In the genomic region with DNA sequence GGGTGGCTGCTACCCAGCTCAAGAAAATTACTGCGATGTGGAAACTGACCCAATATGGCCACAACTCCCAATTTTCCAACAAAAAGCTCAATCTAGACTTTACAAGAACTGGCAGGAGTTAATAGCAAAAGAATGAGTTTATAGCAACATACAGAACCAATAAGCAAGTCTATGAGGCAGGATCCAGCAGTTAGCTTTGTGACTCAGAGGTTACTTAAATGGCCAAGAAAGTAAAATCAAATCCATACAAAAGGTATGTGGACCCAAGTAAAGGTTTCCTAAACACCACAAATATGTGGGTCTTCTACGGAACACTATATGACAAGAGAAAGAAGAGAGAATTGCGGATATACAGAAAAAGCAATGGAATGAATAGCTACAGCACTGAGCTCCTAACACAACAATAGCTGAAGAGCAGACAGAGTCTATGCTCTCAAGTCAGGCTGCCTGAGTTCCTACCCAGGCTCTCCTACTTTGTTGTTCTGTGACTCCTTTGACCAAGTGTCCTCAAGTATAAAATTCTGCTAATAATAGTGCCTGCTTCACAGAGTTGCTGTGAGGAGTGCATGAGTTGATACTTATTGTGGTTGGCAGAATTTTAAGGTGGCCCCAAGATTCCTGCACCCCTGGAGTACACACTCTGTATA, we compare ENCODE assay signal across 23 cellular contexts.
A peak's percentile ranks its signal among the peaks of the same experiment; 100 is the strongest.
DNase-seq lines count a peak whose midpoint lies in the region; ATAC-seq and TF ChIP-seq lines count a peak whose summit lies in the region.
"Had no signal": no experiment of that assay in that cellular context is flagged by ENCODE, and none has a peak within 500 bp of the region (broad histone marks: within the 10 kb centered on the region; RNA-seq: fewer than 3 reads in every experiment).

No MANE protein-coding gene starts in this region.

- no peaks in the 10 kb centered on the region for H3K27me3 Mint-ChIP-seq in WTC11 (ENCODE audit: low read depth)
- no peaks in the 10 kb centered on the region for H3K27me3 Mint-ChIP-seq in activated naive CD8-positive, alpha-beta T cell treated with anti-CD3 and anti-CD28 coated beads for 36 hours
- H3K27me3 Mint-ChIP-seq: activated CD4-positive, alpha-beta memory T cell treated with anti-CD3 and anti-CD28 coated beads, Interleukin-2, amount 10 ng/mL, durations not matched to agents 7 days and 5 days; activated naive CD8-positive, alpha-beta T cell; CD4-positive, alpha-beta memory T cell; stimulated activated naive B cell treated with anti-CD40 and anti-IgM and Interleukin-4, amounts not matched to agents 10 μg/mL and 1 μg/mL and 100 μg/mL, for 72 hours had no signal

- peak; percentile 2 for DNase-seq in AG08395 (ENCODE audit: low spot score)
- no peak for DNase-seq in WTC11 (ENCODE audit: low spot score)
- DNase-seq in epithelial cell of esophagus (ENCODE audit: low read depth): peak; percentile 19
- peak; percentile 11 for DNase-seq in myocyte (ENCODE audit: low read depth)
- no peak for DNase-seq in KBM-7
- no peak for DNase-seq in activated naive CD8-positive, alpha-beta T cell treated with anti-CD3 and anti-CD28 coated beads for 36 hours
- DNase-seq in hepatic stellate cell (ENCODE audit: low spot score): no peak
- no peak for DNase-seq in superior temporal gyrus (ENCODE audit: extremely low spot score)
- DNase-seq: activated CD4-positive, alpha-beta memory T cell treated with anti-CD3 and anti-CD28 coated beads, Interleukin-2, amount 10 ng/mL, durations not matched to agents 7 days and 5 days; activated CD4-positive, alpha-beta T cell treated with anti-CD3 and anti-CD28 coated beads for 1 hour; activated effector memory CD4-positive, alpha-beta T cell treated with Interleukin-2 at 50 U/mL for 16 hours; activated T-cell treated with anti-CD3 and anti-CD28 coated beads for 4 hours; CD4-positive, alpha-beta memory T cell; cerebellar nuclear complex; H7; head of caudate nucleus; Karpas-422; NCI-H1436 treated with DMSO at 0.1 percent for 48 hours; right lobe of liver; stimulated activated naive B cell treated with anti-CD40 and anti-IgM and Interleukin-4, amounts not matched to agents 10 μg/mL and 1 μg/mL and 100 μg/mL, for 72 hours had no signal

- ATAC-seq in WTC11: peak; percentile 52; the same call in 1 of the 2 replicates
- ATAC-seq: right lobe of liver; stimulated activated naive B cell treated with anti-CD40 and anti-IgM and Interleukin-4, amounts not matched to agents 10 μg/mL and 1 μg/mL and 100 μg/mL, for 72 hours had no signal

- H3K4me3 ChIP-seq in epithelial cell of esophagus (ENCODE audit: low read length): no peak overlapping the region
- H3K4me3 ChIP-seq: right lobe of liver, vagina had no signal

- CTCF ChIA-PET in WTC11 (lab: Charles Lee): interaction anchor here (1.2 kb wide), 1 partner anchor 41 kb away, joined by 3 read pairs; no protein-coding TSS in a partner anchor

- no peak overlapping the region for H3K27ac Mint-ChIP-seq in WTC11
- H3K27ac Mint-ChIP-seq in activated naive CD8-positive, alpha-beta T cell treated with anti-CD3 and anti-CD28 coated beads for 36 hours: no peak overlapping the region
- H3K27ac Mint-ChIP-seq: activated CD4-positive, alpha-beta memory T cell treated with anti-CD3 and anti-CD28 coated beads, Interleukin-2, amount 10 ng/mL, durations not matched to agents 7 days and 5 days; activated naive CD8-positive, alpha-beta T cell; CD4-positive, alpha-beta memory T cell; stimulated activated naive B cell treated with anti-CD40 and anti-IgM and Interleukin-4, amounts not matched to agents 10 μg/mL and 1 μg/mL and 100 μg/mL, for 72 hours had no signal

- H3K4me1 Mint-ChIP-seq in WTC11: peaks cover 6% of the 10 kb centered on the region
- H3K4me1 Mint-ChIP-seq in activated naive CD8-positive, alpha-beta T cell treated with anti-CD3 and anti-CD28 coated beads for 36 hours: peaks cover 2% of the 10 kb centered on the region
- H3K4me1 Mint-ChIP-seq: activated CD4-positive, alpha-beta memory T cell treated with anti-CD3 and anti-CD28 coated beads, Interleukin-2, amount 10 ng/mL, durations not matched to agents 7 days and 5 days; CD4-positive, alpha-beta memory T cell; stimulated activated naive B cell treated with anti-CD40 and anti-IgM and Interleukin-4, amounts not matched to agents 10 μg/mL and 1 μg/mL and 100 μg/mL, for 72 hours had no signal

- no peaks in the 10 kb centered on the region for H3K36me3 Mint-ChIP-seq in WTC11
- peaks cover 17% of the 10 kb centered on the region for H3K36me3 Mint-ChIP-seq in activated naive CD8-positive, alpha-beta T cell treated with anti-CD3 and anti-CD28 coated beads for 36 hours

- in situ Hi-C loops in KBM-7 (cut with MboI; ENCODE audit: low pct_unique_long_range_greater_than_20kb, low sequenced_read_pairs): no loop called here

- H3K9me3 Mint-ChIP-seq in WTC11: no peaks in the 10 kb centered on the region
- peaks cover 3% of the 10 kb centered on the region for H3K9me3 Mint-ChIP-seq in activated naive CD8-positive, alpha-beta T cell treated with anti-CD3 and anti-CD28 coated beads for 36 hours
- H3K9me3 Mint-ChIP-seq: activated CD4-positive, alpha-beta memory T cell treated with anti-CD3 and anti-CD28 coated beads, Interleukin-2, amount 10 ng/mL, durations not matched to agents 7 days and 5 days; CD4-positive, alpha-beta memory T cell; stimulated activated naive B cell treated with anti-CD40 and anti-IgM and Interleukin-4, amounts not matched to agents 10 μg/mL and 1 μg/mL and 100 μg/mL, for 72 hours had no signal

- POLR2A ChIA-PET in WTC11 (lab: Charles Lee): no interaction called here

- TF ChIP-seq CTCF in WTC11 (IDR thresholded peaks at IDR 0.05) (no peak), epithelial cell of esophagus (IDR thresholded peaks at IDR 0.05; ENCODE audit: insufficient read depth, low read depth, low read length, missing control alignments) (no peak)

- H3K4me3 Mint-ChIP-seq in WTC11: no peak overlapping the region
- H3K4me3 Mint-ChIP-seq in activated naive CD8-positive, alpha-beta T cell treated with anti-CD3 and anti-CD28 coated beads for 36 hours: no peak overlapping the region
- H3K4me3 Mint-ChIP-seq: activated CD4-positive, alpha-beta memory T cell treated with anti-CD3 and anti-CD28 coated beads, Interleukin-2, amount 10 ng/mL, durations not matched to agents 7 days and 5 days; activated naive CD8-positive, alpha-beta T cell; CD4-positive, alpha-beta memory T cell; neural crest cell; stimulated activated naive B cell treated with anti-CD40 and anti-IgM and Interleukin-4, amounts not matched to agents 10 μg/mL and 1 μg/mL and 100 μg/mL, for 72 hours had no signal

TF ChIP-seq in WTC11, 78 proteins besides CTCF, POLR2A, EP300 and RAD21 (continues in another document):
- no peak for TF ChIP-seq TEAD1 (CRISPR knock-in tag; IDR thresholded peaks at IDR 0.05)
- TF ChIP-seq, protein P1, sequence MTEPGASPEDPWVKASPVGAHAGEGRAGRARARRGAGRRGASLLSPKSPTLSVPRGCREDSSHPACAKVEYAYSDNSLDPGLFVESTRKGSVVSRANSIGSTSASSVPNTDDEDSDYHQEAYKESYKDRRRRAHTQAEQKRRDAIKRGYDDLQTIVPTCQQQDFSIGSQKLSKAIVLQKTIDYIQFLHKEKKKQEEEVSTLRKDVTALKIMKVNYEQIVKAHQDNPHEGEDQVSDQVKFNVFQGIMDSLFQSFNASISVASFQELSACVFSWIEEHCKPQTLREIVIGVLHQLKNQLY (CRISPR knock-in tag; IDR thresholded peaks at IDR 0.05): no peak
- no peak for TF ChIP-seq GABPB1 (CRISPR knock-in tag; IDR thresholded peaks at IDR 0.05)
- TF ChIP-seq, protein P2, sequence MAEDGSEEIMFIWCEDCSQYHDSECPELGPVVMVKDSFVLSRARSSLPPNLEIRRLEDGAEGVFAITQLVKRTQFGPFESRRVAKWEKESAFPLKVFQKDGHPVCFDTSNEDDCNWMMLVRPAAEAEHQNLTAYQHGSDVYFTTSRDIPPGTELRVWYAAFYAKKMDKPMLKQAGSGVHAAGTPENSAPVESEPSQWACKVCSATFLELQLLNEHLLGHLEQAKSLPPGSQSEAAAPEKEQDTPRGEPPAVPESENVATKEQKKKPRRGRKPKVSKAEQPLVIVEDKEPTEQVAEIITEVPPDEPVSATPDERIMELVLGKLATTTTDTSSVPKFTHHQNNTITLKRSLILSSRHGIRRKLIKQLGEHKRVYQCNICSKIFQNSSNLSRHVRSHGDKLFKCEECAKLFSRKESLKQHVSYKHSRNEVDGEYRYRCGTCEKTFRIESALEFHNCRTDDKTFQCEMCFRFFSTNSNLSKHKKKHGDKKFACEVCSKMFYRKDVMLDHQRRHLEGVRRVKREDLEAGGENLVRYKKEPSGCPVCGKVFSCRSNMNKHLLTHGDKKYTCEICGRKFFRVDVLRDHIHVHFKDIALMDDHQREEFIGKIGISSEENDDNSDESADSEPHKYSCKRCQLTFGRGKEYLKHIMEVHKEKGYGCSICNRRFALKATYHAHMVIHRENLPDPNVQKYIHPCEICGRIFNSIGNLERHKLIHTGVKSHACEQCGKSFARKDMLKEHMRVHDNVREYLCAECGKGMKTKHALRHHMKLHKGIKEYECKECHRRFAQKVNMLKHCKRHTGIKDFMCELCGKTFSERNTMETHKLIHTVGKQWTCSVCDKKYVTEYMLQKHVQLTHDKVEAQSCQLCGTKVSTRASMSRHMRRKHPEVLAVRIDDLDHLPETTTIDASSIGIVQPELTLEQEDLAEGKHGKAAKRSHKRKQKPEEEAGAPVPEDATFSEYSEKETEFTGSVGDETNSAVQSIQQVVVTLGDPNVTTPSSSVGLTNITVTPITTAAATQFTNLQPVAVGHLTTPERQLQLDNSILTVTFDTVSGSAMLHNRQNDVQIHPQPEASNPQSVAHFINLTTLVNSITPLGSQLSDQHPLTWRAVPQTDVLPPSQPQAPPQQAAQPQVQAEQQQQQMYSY (CRISPR knock-in tag; IDR thresholded peaks at IDR 0.05): no peak
- no peak for TF ChIP-seq IRF2 (CRISPR knock-in tag; IDR thresholded peaks at IDR 0.05; ENCODE audit: borderline replicate concordance, low read depth)
- no peak for TF ChIP-seq NFYB (CRISPR knock-in tag; conservative IDR thresholded peaks at IDR 0.05; ENCODE audit: low read depth)
- TF ChIP-seq, protein P3, sequence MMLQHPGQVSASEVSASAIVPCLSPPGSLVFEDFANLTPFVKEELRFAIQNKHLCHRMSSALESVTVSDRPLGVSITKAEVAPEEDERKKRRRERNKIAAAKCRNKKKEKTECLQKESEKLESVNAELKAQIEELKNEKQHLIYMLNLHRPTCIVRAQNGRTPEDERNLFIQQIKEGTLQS (CRISPR knock-in tag; conservative IDR thresholded peaks at IDR 0.05): no peak
- no peak for TF ChIP-seq OVOL2 (CRISPR knock-in tag; IDR thresholded peaks at IDR 0.05; ENCODE audit: borderline replicate concordance)
- TF ChIP-seq, protein P4, sequence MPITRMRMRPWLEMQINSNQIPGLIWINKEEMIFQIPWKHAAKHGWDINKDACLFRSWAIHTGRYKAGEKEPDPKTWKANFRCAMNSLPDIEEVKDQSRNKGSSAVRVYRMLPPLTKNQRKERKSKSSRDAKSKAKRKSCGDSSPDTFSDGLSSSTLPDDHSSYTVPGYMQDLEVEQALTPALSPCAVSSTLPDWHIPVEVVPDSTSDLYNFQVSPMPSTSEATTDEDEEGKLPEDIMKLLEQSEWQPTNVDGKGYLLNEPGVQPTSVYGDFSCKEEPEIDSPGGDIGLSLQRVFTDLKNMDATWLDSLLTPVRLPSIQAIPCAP (CRISPR knock-in tag; IDR thresholded peaks at IDR 0.05): no peak
- TF ChIP-seq CREM (CRISPR knock-in tag; IDR thresholded peaks at IDR 0.05): no peak

Comparison
In these comparisons a context has a peak if more than half of its experiments do, and no peak if none do; other contexts are left out.
1. DNase-seq: peak in AG08395 (single experiment), epithelial cell of esophagus (single experiment) and myocyte (single experiment); none in WTC11 (single experiment), KBM-7 (single experiment), activated naive CD8-positive, alpha-beta T cell treated with anti-CD3 and anti-CD28 coated beads for 36 hours (single experiment), hepatic stellate cell (single experiment) and superior temporal gyrus (single experiment).